Comparison of ENCODE assay signal across 1 cellular context in genomic region chr11:120186799-120187591, GRCh38.
TF ChIP-seq lines count a peak whose summit lies in the region.

No MANE protein-coding gene starts in this region.

TF ChIP-seq in IMR-90, 13 proteins besides CTCF, POLR2A, EP300 and RAD21 (continued from another document):
- TF ChIP-seq RFX5 (IDR thresholded peaks at IDR 0.05; ENCODE audit: low read depth, low read length) (no peak), USF2 (IDR thresholded peaks at IDR 0.05; ENCODE audit: low read depth, low read length) (no peak), ELK1 (IDR thresholded peaks at IDR 0.05; ENCODE audit: borderline replicate concordance, low read depth, low read length) (no peak)
